In the genomic region with DNA sequence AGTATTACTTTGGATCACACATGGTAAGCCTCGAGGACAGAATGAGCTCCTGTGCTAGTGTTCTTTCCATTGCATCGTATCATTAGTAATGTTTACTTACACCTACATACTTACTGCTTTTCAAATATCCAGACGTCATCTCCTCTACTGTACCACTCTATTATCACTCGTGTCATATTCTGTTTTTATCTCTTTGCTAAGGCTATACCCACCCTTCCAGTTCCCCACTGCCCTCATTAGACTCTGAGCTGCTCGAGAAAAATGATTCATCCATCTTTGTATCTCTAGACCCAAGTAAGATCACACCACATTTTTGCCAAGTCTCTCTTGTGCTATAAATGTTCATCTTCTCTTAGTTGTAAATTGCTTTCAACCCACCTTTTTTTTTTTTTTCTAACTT, we compare ENCODE assay signal across 22 cellular contexts.
"Had no signal": no experiment of that assay in that cellular context is flagged by ENCODE, and none has a peak within 500 bp of the region (broad histone marks: within the 10 kb centered on the region; RNA-seq: fewer than 3 reads in every experiment).

No MANE protein-coding gene starts in this region.

- ATAC-seq: esophagus mucosa; gastrocnemius medialis; naive thymus-derived CD4-positive, alpha-beta T cell; stimulated activated memory B cell treated with anti-CD40 and anti-IgM and Interleukin-4, amounts not matched to agents 10 μg/mL and 1 μg/mL and 100 μg/mL, for 72 hours had no signal

- H3K36me3 Mint-ChIP-seq: stimulated activated memory B cell treated with anti-CD40 and anti-IgM and Interleukin-4, amounts not matched to agents 10 μg/mL and 1 μg/mL and 100 μg/mL, for 72 hours had no signal

- H3K9me3 Mint-ChIP-seq: endodermal cell; stimulated activated memory B cell treated with anti-CD40 and anti-IgM and Interleukin-4, amounts not matched to agents 10 μg/mL and 1 μg/mL and 100 μg/mL, for 72 hours had no signal

- H3K27ac Mint-ChIP-seq: dendritic cell treated with granulocyte-macrophage colony-stimulating factor and Interleukin-4, amounts not matched to agents 40 ng/mL and 50 ng/mL, for 4 days; endodermal cell; nephron; stimulated activated memory B cell treated with anti-CD40 and anti-IgM and Interleukin-4, amounts not matched to agents 10 μg/mL and 1 μg/mL and 100 μg/mL, for 72 hours; stimulated activated naive CD8-positive, alpha-beta T cell treated with anti-CD3 and anti-CD28 coated beads, Interleukin-15, Interleukin-2, amounts not matched to agents 100 ng/mL and 50 ng/mL, for 24 hours had no signal

- DNase-seq: colonic mucosa; effector CD8-positive, alpha-beta T cell; endodermal cell; foreskin fibroblast; gastrocnemius medialis; head of caudate nucleus; mesendoderm; midbrain; naive thymus-derived CD4-positive, alpha-beta T cell; nucleus accumbens; right cardiac atrium; sigmoid colon; spleen; stimulated activated CD4-positive, alpha-beta T cell treated with anti-CD3 and anti-CD28 coated beads, Interleukin-4, amount 100 ng/mL, for 4 hours; upper lobe of left lung had no signal

- H3K4me3 Mint-ChIP-seq: dendritic cell treated with granulocyte-macrophage colony-stimulating factor and Interleukin-4, amounts not matched to agents 40 ng/mL and 50 ng/mL, for 4 days; endodermal cell; naive thymus-derived CD4-positive, alpha-beta T cell; nephron; stimulated activated memory B cell treated with anti-CD40 and anti-IgM and Interleukin-4, amounts not matched to agents 10 μg/mL and 1 μg/mL and 100 μg/mL, for 72 hours; stimulated activated naive CD8-positive, alpha-beta T cell treated with anti-CD3 and anti-CD28 coated beads, Interleukin-15, Interleukin-2, amounts not matched to agents 100 ng/mL and 50 ng/mL, for 24 hours had no signal

- H3K27me3 Mint-ChIP-seq: dendritic cell treated with granulocyte-macrophage colony-stimulating factor and Interleukin-4, amounts not matched to agents 40 ng/mL and 50 ng/mL, for 4 days; naive thymus-derived CD4-positive, alpha-beta T cell; stimulated activated memory B cell treated with anti-CD40 and anti-IgM and Interleukin-4, amounts not matched to agents 10 μg/mL and 1 μg/mL and 100 μg/mL, for 72 hours; stimulated activated naive CD8-positive, alpha-beta T cell treated with anti-CD3 and anti-CD28 coated beads, Interleukin-15, Interleukin-2, amounts not matched to agents 100 ng/mL and 50 ng/mL, for 24 hours had no signal

- H3K4me1 Mint-ChIP-seq: nephron had no signal

- FAIRE-seq: keratinocyte, urothelium cell line had no signal
